ENCODE assay signal across 8 cellular contexts in genomic region chr5:59587489-59588337, GRCh38.
DNase-seq lines count a peak whose midpoint lies in the region; ATAC-seq and TF ChIP-seq lines count a peak whose summit lies in the region.

No MANE protein-coding gene starts in this region.

- no peaks in the 10 kb centered on the region for H3K9me3 Mint-ChIP-seq in endodermal cell

- peak overlapping the region; percentile 10 for H3K27ac Mint-ChIP-seq in endodermal cell

- CTCF ChIA-PET in OCI-LY7 (lab: Charles Lee; ENCODE audit: unreplicated experiment) = no interaction called here

- H3K4me1 ChIP-seq in GM23248 (ENCODE audit: insufficient read depth) (peaks cover 28% of the 10 kb centered on the region), endodermal cell (ENCODE audit: control insufficient read depth, insufficient read depth, low read length) (peaks cover 6% of the 10 kb centered on the region), mesodermal cell (ENCODE audit: control insufficient read depth, insufficient read depth, low read length, poor library complexity, severe bottlenecking) (peaks cover 6% of the 10 kb centered on the region), upper lobe of right lung (peaks cover 9% of the 10 kb centered on the region), OCI-LY7 (ENCODE audit: insufficient read depth, low read length, poor library complexity, severe bottlenecking) (no peaks in the 10 kb centered on the region)

- H3K27me3 ChIP-seq in GM23248 (replicated peaks; ENCODE audit: insufficient read depth) = no peaks in the 10 kb centered on the region
- H3K27me3 ChIP-seq in endodermal cell (ENCODE audit: control insufficient read depth, insufficient read depth, low read length, poor library complexity, severe bottlenecking) = no peaks in the 10 kb centered on the region
- no peaks in the 10 kb centered on the region for H3K27me3 ChIP-seq in upper lobe of right lung

- H3K79me2 ChIP-seq in GM23248 (ENCODE audit: insufficient read depth) (no peaks in the 10 kb centered on the region), OCI-LY7 (ENCODE audit: insufficient read depth, low read depth, low read length) (no peaks in the 10 kb centered on the region)

- DNase-seq in GM23248 (peak; percentile 71), NCI-H510A treated with DMSO at 0.1 percent for 48 hours (lab: John Stamatoyannopoulos, UW) (peak; percentile 59), endodermal cell (peak; percentile 91), upper lobe of right lung (peak; percentile 68), OCI-LY7 (ENCODE audit: low spot score) (no peak)

- 1 to 3% methylated on average over 17 of the region's 17 CpGs for WGBS in GM23248 (ENCODE audit: low coverage in 1 of 2, low lambda C conversion rate in 2 of 2, missing lambda C conversion rate in 2 of 2), 2 experiments
- WGBS in endodermal cell (ENCODE audit: insufficient coverage in 1 of 2, insufficient read length in 1 of 2), 2 experiments = 13 to 21% methylated on average over 10 to 17 of the region's 17 CpGs
- WGBS in mesodermal cell (ENCODE audit: insufficient coverage in 2 of 2), 2 experiments = 10 to 12% methylated on average over 9 to 10 of the region's 17 CpGs

- H3K4me2 ChIP-seq in GM23248 (ENCODE audit: unreplicated experiment) (peak overlapping the region; percentile 97), OCI-LY7 (ENCODE audit: low read length) (no peak overlapping the region)

- H3K9me3 ChIP-seq in GM23248 (ENCODE audit: low read depth) (no peaks in the 10 kb centered on the region), endodermal cell (ENCODE audit: control insufficient read depth, low read length) (no peaks in the 10 kb centered on the region), mesodermal cell (ENCODE audit: control insufficient read depth, low read length) (no peaks in the 10 kb centered on the region), upper lobe of right lung (no peaks in the 10 kb centered on the region), OCI-LY7 (ENCODE audit: low read length) (no peaks in the 10 kb centered on the region)

- H3K36me3 ChIP-seq in GM23248 (ENCODE audit: low read depth) (no peaks in the 10 kb centered on the region), endodermal cell (ENCODE audit: control insufficient read depth, insufficient read depth, low read length) (no peaks in the 10 kb centered on the region), mesodermal cell (ENCODE audit: control insufficient read depth, insufficient read depth, low read length) (no peaks in the 10 kb centered on the region), upper lobe of right lung (no peaks in the 10 kb centered on the region), OCI-LY7 (ENCODE audit: insufficient read depth, low read length) (no peaks in the 10 kb centered on the region)

- peak overlapping the region; percentile 25 for H3K4me3 Mint-ChIP-seq in endodermal cell

- H3K9ac ChIP-seq in GM23248 (peak overlapping the region; percentile 27; the same call in 1 of the 2 replicates), endodermal cell (ENCODE audit: extremely low read depth, low read length, poor library complexity, severe bottlenecking) (no peak overlapping the region)

- ATAC-seq in upper lobe of right lung (peak; percentile 86), HG02870 (IDR thresholded peaks at IDR 0.05; ENCODE audit: unreplicated experiment) (no peak), HG03280 (IDR thresholded peaks at IDR 0.05; ENCODE audit: unreplicated experiment) (no peak)

- in situ Hi-C loops in GM23248 (cut with MboI) = no loop called here

- H4K20me1 ChIP-seq in GM23248 (ENCODE audit: insufficient read depth) (no peaks in the 10 kb centered on the region), OCI-LY7 (ENCODE audit: insufficient read depth, low read length) (no peaks in the 10 kb centered on the region)

- TF ChIP-seq CTCF in endodermal cell (conservative IDR thresholded peaks at IDR 0.05) (peak; percentile 73), upper lobe of right lung (IDR thresholded peaks at IDR 0.05) (peak; percentile 21), OCI-LY7 (conservative IDR thresholded peaks at IDR 0.05; ENCODE audit: low read length) (no peak)

- H3K27ac ChIP-seq in GM23248 (no peak overlapping the region), endodermal cell (ENCODE audit: low read depth, low read length) (peak overlapping the region; percentile 1), mesodermal cell (ENCODE audit: low read depth, low read length, severe bottlenecking) (peak overlapping the region; percentile 71), upper lobe of right lung (peak overlapping the region; percentile 0), OCI-LY7 (ENCODE audit: low read depth, low read length, poor library complexity, severe bottlenecking) (no peak overlapping the region)

- no peaks in the 10 kb centered on the region for H3K27me3 Mint-ChIP-seq in endodermal cell (ENCODE audit: insufficient read depth)

- no peaks in the 10 kb centered on the region for H3F3A ChIP-seq in GM23248 (ENCODE audit: insufficient read depth)

- H3K36me3 Mint-ChIP-seq in endodermal cell (ENCODE audit: low read depth) = no peaks in the 10 kb centered on the region

- intact Hi-C loops in upper lobe of right lung (cut with DNase I) = no loop called here
- intact Hi-C loops in OCI-LY7 (cut with micrococcal nuclease; ENCODE audit: unreplicated experiment) = no loop called here

- BruUV-seq in OCI-LY7 (replicated peaks; lab: Mats Ljungman, UMichigan) = no TSS peak

- POLR2A ChIA-PET in OCI-LY7 (lab: Charles Lee) = no interaction called here

- H3K4me3 ChIP-seq in GM23248 (peak overlapping the region; percentile 65), endodermal cell (ENCODE audit: low read length) (peak overlapping the region; percentile 62), mesodermal cell (ENCODE audit: extremely low read depth, insufficient read depth, low read length, poor library complexity, severe bottlenecking) (no peak overlapping the region), upper lobe of right lung (peak overlapping the region; percentile 28), OCI-LY7 (ENCODE audit: low read depth, low read length, poor library complexity, severe bottlenecking) (no peak overlapping the region)

- H3K9me2 ChIP-seq in GM23248 (ENCODE audit: insufficient read depth) = no peaks in the 10 kb centered on the region
- H3K9me2 ChIP-seq in OCI-LY7 (ENCODE audit: insufficient read depth, low read length) = no peaks in the 10 kb centered on the region; the same call in 1 of the 2 replicates

- H3K4me1 Mint-ChIP-seq in endodermal cell = peaks cover 44% of the 10 kb centered on the region

- H2AFZ ChIP-seq in GM23248 (peak overlapping the region; percentile 85), OCI-LY7 (ENCODE audit: low read length) (no peak overlapping the region)

Comparison
In these comparisons a context has a peak if more than half of its experiments do, and no peak if none do; other contexts are left out.
1. H3K27ac ChIP-seq: peak in endodermal cell (single experiment), mesodermal cell (single experiment) and upper lobe of right lung (single experiment); none in GM23248 (single experiment) and OCI-LY7 (single experiment).
2. H3K4me3 ChIP-seq: peak in GM23248 (single experiment), endodermal cell (single experiment) and upper lobe of right lung (single experiment); none in mesodermal cell (single experiment) and OCI-LY7 (single experiment).